Comparison of ENCODE assay signal across 8 cellular contexts in genomic region chr10:90856964-90857634, GRCh38. TPM values are rescaled to one million over a fixed set of nuclear protein-coding genes. Genes with fewer than 3 reads are reported as not detected.
DNase-seq lines count a peak whose midpoint lies in the region; ATAC-seq, FAIRE-seq and TF ChIP-seq lines count a peak whose summit lies in the region.

No MANE protein-coding gene starts in this region.

- peak overlapping the region; percentile 23 for H3K27ac Mint-ChIP-seq in activated naive CD8-positive, alpha-beta T cell treated with anti-CD3 and anti-CD28 coated beads, Interleukin-2, amount 10 ng/mL, durations not matched to agents 7 days and 5 days

- intact Hi-C loops in kidney (cut with DNase I) = no loop called here

- no peaks in the 10 kb centered on the region for H3K36me3 Mint-ChIP-seq in activated naive CD8-positive, alpha-beta T cell treated with anti-CD3 and anti-CD28 coated beads, Interleukin-2, amount 10 ng/mL, durations not matched to agents 7 days and 5 days

- H3K36me3 ChIP-seq in ES-I3 (ENCODE audit: insufficient read depth, low read length) = no peaks in the 10 kb centered on the region
- H3K36me3 ChIP-seq in kidney (ENCODE audit: control insufficient read depth in 1 of 2, insufficient read depth in 2 of 2, low read length in 2 of 2) = no peaks in the 10 kb centered on the region
- H3K36me3 ChIP-seq in suprapubic skin = no peaks in the 10 kb centered on the region

- TF ChIP-seq EP300 in suprapubic skin (IDR thresholded peaks at IDR 0.05) = no peak

- H3K27ac ChIP-seq in kidney (ENCODE audit: low read depth in 2 of 2, low read length in 2 of 2) (no peak overlapping the region), suprapubic skin (no peak overlapping the region)

- H3K9me3 Mint-ChIP-seq in activated naive CD8-positive, alpha-beta T cell treated with anti-CD3 and anti-CD28 coated beads, Interleukin-2, amount 10 ng/mL, durations not matched to agents 7 days and 5 days = no peaks in the 10 kb centered on the region

- peak overlapping the region; percentile 84 for H3K4me3 Mint-ChIP-seq in activated naive CD8-positive, alpha-beta T cell treated with anti-CD3 and anti-CD28 coated beads, Interleukin-2, amount 10 ng/mL, durations not matched to agents 7 days and 5 days

- H3K9ac ChIP-seq in ES-I3 (ENCODE audit: low read depth, low read length) (peak overlapping the region; percentile 75), kidney (ENCODE audit: low read length in 2 of 2) (no peak overlapping the region)

- POLR2A ChIA-PET in activated naive CD8-positive, alpha-beta T cell treated with anti-CD3 and anti-CD28 coated beads, Interleukin-2, amount 10 ng/mL, durations not matched to agents 7 days and 5 days (lab: Charles Lee) = no interaction called here

- H3K27me3 Mint-ChIP-seq in activated naive CD8-positive, alpha-beta T cell treated with anti-CD3 and anti-CD28 coated beads, Interleukin-2, amount 10 ng/mL, durations not matched to agents 7 days and 5 days = peaks cover 73% of the 10 kb centered on the region

- DNase-seq in activated naive CD8-positive, alpha-beta T cell treated with anti-CD3 and anti-CD28 coated beads, Interleukin-2, amount 10 ng/mL, durations not matched to agents 7 days and 5 days = peak; percentile 35
- DNase-seq in kidney (peak; percentile 75), suprapubic skin (ENCODE audit: low spot score in 2 of 2) (no peak), OCI-M1 (lab: John Stamatoyannopoulos, UW) (no peak), GM12891 (ENCODE audit: insufficient read length, low spot score) (no peak), ureter (ENCODE audit: low spot score) (no peak)

- ATAC-seq in HG03175 (IDR thresholded peaks at IDR 0.05; ENCODE audit: unreplicated experiment) = peak; percentile 14
- peak; percentile 20 for ATAC-seq in activated naive CD8-positive, alpha-beta T cell treated with anti-CD3 and anti-CD28 coated beads, Interleukin-2, amount 10 ng/mL, durations not matched to agents 7 days and 5 days (ENCODE audit: low read depth)

- no peak for FAIRE-seq in kidney (lab: Jason Lieb, UNC)
- no peak for FAIRE-seq in GM12891 (lab: Jason Lieb, UNC)

- TF ChIP-seq CTCF in kidney (IDR thresholded peaks at IDR 0.05; ENCODE audit: borderline replicate concordance, extremely low read depth, insufficient read depth) (no peak), suprapubic skin (IDR thresholded peaks at IDR 0.05) (no peak)

- H3K9me3 ChIP-seq in ES-I3 (ENCODE audit: control insufficient read depth, insufficient read depth, low read length) (no peaks in the 10 kb centered on the region), kidney (ENCODE audit: control insufficient read depth in 1 of 2, low read length in 2 of 2) (no peaks in the 10 kb centered on the region), suprapubic skin (no peaks in the 10 kb centered on the region)

- peaks cover 6% of the 10 kb centered on the region for H3K4me1 Mint-ChIP-seq in activated naive CD8-positive, alpha-beta T cell treated with anti-CD3 and anti-CD28 coated beads, Interleukin-2, amount 10 ng/mL, durations not matched to agents 7 days and 5 days

- H3K4me1 ChIP-seq in ES-I3 (ENCODE audit: insufficient read depth, low read length) = 0 out of 2 replicates have a peak, but pooled peaks cover 5% of the 10 kb centered on the region
- H3K4me1 ChIP-seq in kidney (ENCODE audit: control insufficient read depth in 1 of 2, insufficient read depth in 1 of 2, low read depth in 1 of 2, low read length in 2 of 2) = peaks cover 0 to 5% of the 10 kb centered on the region in 2 donors
- peaks cover 16% of the 10 kb centered on the region for H3K4me1 ChIP-seq in suprapubic skin

- no peak for TF ChIP-seq POLR2A in suprapubic skin (IDR thresholded peaks at IDR 0.05)
- TF ChIP-seq POLR2A in GM12891 (IDR thresholded peaks at IDR 0.05; ENCODE audit: low read depth, low read length) = no peak

- WGBS in suprapubic skin = 35% methylated on average over 18 of the region's 59 CpGs

- peak overlapping the region in 1 of 2 donors; percentile 47 for H3K4me3 ChIP-seq in kidney (ENCODE audit: low read length in 2 of 2)
- peak overlapping the region; percentile 74 for H3K4me3 ChIP-seq in suprapubic skin

- H3K27me3 ChIP-seq in suprapubic skin = peaks cover 34% of the 10 kb centered on the region

TF ChIP-seq in GM12891, 5 proteins besides CTCF, POLR2A, EP300 and RAD21:
- no peak for TF ChIP-seq SPI1 (IDR thresholded peaks at IDR 0.05; ENCODE audit: low read depth, low read length)
- no peak for TF ChIP-seq POLR2AphosphoS5 (IDR thresholded peaks at IDR 0.05; ENCODE audit: low read depth, low read length)
- no peak for TF ChIP-seq TAF1 (IDR thresholded peaks at IDR 0.05; ENCODE audit: low read depth, low read length)
- TF ChIP-seq PAX5 (IDR thresholded peaks at IDR 0.05; ENCODE audit: insufficient read depth, low read length, severe bottlenecking) = no peak
- TF ChIP-seq POU2F2 (IDR thresholded peaks at IDR 0.05; ENCODE audit: low read depth, low read length) = no peak

RNA-seq across cellular contexts. Expression of gene HTR7, which starts 0.7 kb away (rescaled TPM):
- total RNA-seq in activated naive CD8-positive, alpha-beta T cell treated with anti-CD3 and anti-CD28 coated beads, Interleukin-2, amount 10 ng/mL, durations not matched to agents 7 days and 5 days = under 1 TPM in 1 of 2 experiments, not detected in 1; 0.14 TPM
- total RNA-seq in kidney = 0.38 TPM
- not detected for polyA plus RNA-seq in kidney (ENCODE audit: insufficient read depth, low read depth, low replicate concordance)
- under 1 TPM; 0.23 to 0.59 (median 0.38) TPM for total RNA-seq in suprapubic skin
- not detected for polyA plus RNA-seq in GM12891 (2012; ENCODE audit: low read depth, missing spikeins)
- 0.65 TPM for total RNA-seq in ureter

RNA-seq across cellular contexts. Expression of gene RPP30, which starts 14.7 kb away (rescaled TPM):
- total RNA-seq in activated naive CD8-positive, alpha-beta T cell treated with anti-CD3 and anti-CD28 coated beads, Interleukin-2, amount 10 ng/mL, durations not matched to agents 7 days and 5 days = 10 to 100 TPM; 36.5 to 41.4 TPM
- 26.5 TPM for total RNA-seq in kidney
- 42.9 TPM for polyA plus RNA-seq in kidney (ENCODE audit: insufficient read depth, low read depth, low replicate concordance)
- total RNA-seq in suprapubic skin = 10 to 100 TPM; 34.4 to 57.5 (median 38.7) TPM
- 44.7 TPM for polyA plus RNA-seq in GM12891 (2012; ENCODE audit: low read depth, missing spikeins)
- 32.9 TPM for total RNA-seq in ureter

Comparison
In these comparisons a context has a peak if more than half of its experiments do, and no peak if none do; other contexts are left out.
1. DNase-seq: peak in activated naive CD8-positive, alpha-beta T cell treated with anti-CD3 and anti-CD28 coated beads, Interleukin-2, amount 10 ng/mL, durations not matched to agents 7 days and 5 days (single experiment) and kidney (single experiment); none in suprapubic skin (0 of 2), OCI-M1 (single experiment), GM12891 (single experiment) and ureter (single experiment).